ENCODE assay signal across 8 cellular contexts in genomic region chr9:9804109-9804508, GRCh38.
"Had no signal": no experiment of that assay in that cellular context is flagged by ENCODE, and none has a peak within 500 bp of the region (broad histone marks: within the 10 kb centered on the region; RNA-seq: fewer than 3 reads in every experiment).

No MANE protein-coding gene starts in this region.

- FAIRE-seq: G401.6, GM12878, GM12891, GM12892, GM18507, GM19239 had no signal

- H3K4me3 ChIP-seq: GM12878 had no signal

- DNase-seq: GDM1, GF-D8 had no signal

- ATAC-seq: GM12878 had no signal
